In the genomic region with DNA sequence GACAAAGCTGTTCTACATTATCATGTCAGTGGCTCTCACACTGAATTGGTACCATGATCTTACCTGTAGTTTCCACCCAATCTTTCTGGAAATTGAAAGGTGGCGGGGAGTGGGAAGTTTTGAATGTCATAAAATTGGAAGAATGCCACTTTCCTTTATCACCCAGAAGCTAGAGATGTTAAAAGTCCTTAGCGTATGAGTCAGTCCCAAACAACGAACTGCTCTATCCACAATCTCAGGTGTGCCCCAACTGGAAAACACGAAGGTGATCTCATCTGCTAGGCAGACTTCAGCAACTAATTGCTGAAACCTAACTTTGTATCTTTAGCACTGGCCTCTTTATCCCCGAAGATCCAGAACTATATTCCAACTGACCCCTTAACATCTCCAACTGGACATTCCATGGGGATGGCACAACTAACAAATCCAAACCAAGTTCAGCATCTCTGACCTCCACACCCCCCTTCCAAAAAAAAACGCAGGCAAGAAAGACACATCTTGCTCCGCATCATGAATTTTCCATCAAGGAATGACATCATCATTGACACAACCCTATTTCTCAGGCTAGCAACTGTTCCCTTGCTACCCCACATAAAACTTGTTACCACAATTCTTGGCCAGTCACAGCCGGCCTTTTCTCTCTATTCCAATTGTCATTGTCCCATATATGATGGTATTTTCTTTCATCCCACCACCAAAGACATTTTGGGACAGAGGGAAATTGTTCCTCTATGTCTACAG, we compare ENCODE assay signal across 1 cellular context.
TF ChIP-seq lines count a peak whose summit lies in the region.

No MANE protein-coding gene starts in this region.

TF ChIP-seq in HEK293, 187 proteins besides CTCF, POLR2A, EP300 and RAD21 (continued from another document):
- TF ChIP-seq, protein P1, sequence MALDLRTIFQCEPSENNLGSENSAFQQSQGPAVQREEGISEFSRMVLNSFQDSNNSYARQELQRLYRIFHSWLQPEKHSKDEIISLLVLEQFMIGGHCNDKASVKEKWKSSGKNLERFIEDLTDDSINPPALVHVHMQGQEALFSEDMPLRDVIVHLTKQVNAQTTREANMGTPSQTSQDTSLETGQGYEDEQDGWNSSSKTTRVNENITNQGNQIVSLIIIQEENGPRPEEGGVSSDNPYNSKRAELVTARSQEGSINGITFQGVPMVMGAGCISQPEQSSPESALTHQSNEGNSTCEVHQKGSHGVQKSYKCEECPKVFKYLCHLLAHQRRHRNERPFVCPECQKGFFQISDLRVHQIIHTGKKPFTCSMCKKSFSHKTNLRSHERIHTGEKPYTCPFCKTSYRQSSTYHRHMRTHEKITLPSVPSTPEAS (tag by site-specific recombination; IDR thresholded peaks at IDR 0.05), result no peak
- TF ChIP-seq ZNF529 (tag by site-specific recombination; IDR thresholded peaks at IDR 0.05; ENCODE audit: insufficient replicate concordance) (no peak), ZNF510 (tag by site-specific recombination; IDR thresholded peaks at IDR 0.05; ENCODE audit: insufficient replicate concordance) (no peak), FEZF1 (tag by site-specific recombination; IDR thresholded peaks at IDR 0.05) (no peak), ZNF544 (tag by site-specific recombination; IDR thresholded peaks at IDR 0.05) (no peak), PRDM1 (tag by site-specific recombination; IDR thresholded peaks at IDR 0.05) (peak; percentile 59), ZNF248 (tag by site-specific recombination; IDR thresholded peaks at IDR 0.05) (no peak), KLF10 (tag by site-specific recombination; IDR thresholded peaks at IDR 0.05) (no peak), ZNF112 (tag by site-specific recombination; IDR thresholded peaks at IDR 0.05) (no peak)
- TF ChIP-seq, protein P2, sequence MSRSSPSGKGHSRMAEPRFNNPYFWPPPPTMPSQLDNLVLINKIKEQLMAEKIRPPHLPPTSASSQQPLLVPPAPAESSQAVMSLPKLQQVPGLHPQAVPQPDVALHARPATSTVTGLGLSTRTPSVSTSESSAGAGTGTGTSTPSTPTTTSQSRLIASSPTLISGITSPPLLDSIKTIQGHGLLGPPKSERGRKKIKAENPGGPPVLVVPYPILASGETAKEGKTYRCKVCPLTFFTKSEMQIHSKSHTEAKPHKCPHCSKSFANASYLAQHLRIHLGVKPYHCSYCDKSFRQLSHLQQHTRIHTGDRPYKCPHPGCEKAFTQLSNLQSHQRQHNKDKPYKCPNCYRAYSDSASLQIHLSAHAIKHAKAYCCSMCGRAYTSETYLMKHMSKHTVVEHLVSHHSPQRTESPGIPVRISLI (tag by site-specific recombination; IDR thresholded peaks at IDR 0.05), result peak; percentile 80
- TF ChIP-seq, protein P3, sequence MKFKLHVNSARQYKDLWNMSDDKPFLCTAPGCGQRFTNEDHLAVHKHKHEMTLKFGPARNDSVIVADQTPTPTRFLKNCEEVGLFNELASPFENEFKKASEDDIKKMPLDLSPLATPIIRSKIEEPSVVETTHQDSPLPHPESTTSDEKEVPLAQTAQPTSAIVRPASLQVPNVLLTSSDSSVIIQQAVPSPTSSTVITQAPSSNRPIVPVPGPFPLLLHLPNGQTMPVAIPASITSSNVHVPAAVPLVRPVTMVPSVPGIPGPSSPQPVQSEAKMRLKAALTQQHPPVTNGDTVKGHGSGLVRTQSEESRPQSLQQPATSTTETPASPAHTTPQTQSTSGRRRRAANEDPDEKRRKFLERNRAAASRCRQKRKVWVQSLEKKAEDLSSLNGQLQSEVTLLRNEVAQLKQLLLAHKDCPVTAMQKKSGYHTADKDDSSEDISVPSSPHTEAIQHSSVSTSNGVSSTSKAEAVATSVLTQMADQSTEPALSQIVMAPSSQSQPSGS (tag by site-specific recombination; IDR thresholded peaks at IDR 0.05; ENCODE audit: low read depth), result peak; percentile 67
